28 cellular contexts compared by ENCODE assay signal in the genomic region with DNA sequence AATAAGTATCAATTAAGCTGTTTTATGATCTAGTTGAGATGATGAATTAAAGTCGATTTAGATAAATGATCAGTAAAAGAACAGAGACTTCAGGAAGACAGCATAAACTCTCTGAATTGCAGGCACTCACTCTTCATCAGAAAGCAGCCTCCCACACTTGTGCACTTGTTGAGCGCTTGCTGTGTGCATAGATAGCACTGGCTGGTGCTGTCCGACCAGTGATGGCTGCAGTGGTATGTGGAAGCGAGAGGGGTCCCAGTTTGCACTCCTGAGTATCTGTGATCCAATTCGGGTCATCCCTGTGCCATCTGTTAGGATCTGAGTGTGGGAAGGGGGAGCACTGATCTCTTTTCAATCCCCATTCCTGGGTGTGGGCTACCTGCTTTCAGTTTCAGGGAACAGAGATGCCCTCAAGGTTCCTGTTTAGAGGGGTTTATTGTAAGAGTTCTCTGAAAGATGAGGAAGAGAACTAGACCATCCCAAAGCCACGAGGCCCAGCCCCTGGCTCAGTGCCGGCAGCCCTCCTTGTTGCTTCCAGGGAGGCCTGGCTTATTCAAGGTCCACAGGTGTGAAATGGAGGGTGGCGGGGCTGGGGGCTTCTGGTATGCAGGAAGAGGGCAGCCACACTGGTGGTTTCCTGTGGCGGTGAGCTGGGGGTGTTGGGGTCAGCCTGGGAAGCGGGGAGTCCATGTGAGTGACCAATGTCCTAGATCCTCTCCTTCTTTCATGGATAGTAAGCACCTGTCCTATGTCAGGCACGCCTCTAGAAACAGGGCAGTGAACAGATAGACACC.
DNase-seq lines count a peak whose midpoint lies in the region; ATAC-seq and TF ChIP-seq lines count a peak whose summit lies in the region.
"Had no signal": no experiment of that assay in that cellular context is flagged by ENCODE, and none has a peak within 500 bp of the region (broad histone marks: within the 10 kb centered on the region; RNA-seq: fewer than 3 reads in every experiment).

No MANE protein-coding gene starts in this region.

- H3K9me3 ChIP-seq in MM.1S (replicated peaks; ENCODE audit: insufficient read depth, low read length) (no peaks in the 10 kb centered on the region), testis (no peaks in the 10 kb centered on the region)
- H3K9me3 ChIP-seq: adrenal gland, BE2C, ovary, SJSA1 had no signal

- H3K36me3 Mint-ChIP-seq in nephron (ENCODE audit: low read depth) = peaks cover 11% of the 10 kb centered on the region
- H3K36me3 Mint-ChIP-seq: activated naive CD4-positive, alpha-beta T cell treated with anti-CD3 and anti-CD28 coated beads, Interleukin-2, amount 10 ng/mL, durations not matched to agents 7 days and 5 days had no signal

- 79 to 80% methylated on average over 11 of the region's 11 CpGs for WGBS in testis, 2 donors

- H2AFZ ChIP-seq in MM.1S (ENCODE audit: low read length) = no peak overlapping the region

- peaks cover 26% of the 10 kb centered on the region for H3K9me3 Mint-ChIP-seq in nephron
- H3K9me3 Mint-ChIP-seq: activated naive CD4-positive, alpha-beta T cell treated with anti-CD3 and anti-CD28 coated beads, Interleukin-2, amount 10 ng/mL, durations not matched to agents 7 days and 5 days had no signal

- H3K4me1 Mint-ChIP-seq in nephron = peaks cover 52% of the 10 kb centered on the region
- H3K4me1 Mint-ChIP-seq: activated CD4-positive, alpha-beta T cell treated with anti-CD3 and anti-CD28 coated beads for 36 hours; activated naive CD4-positive, alpha-beta T cell treated with anti-CD3 and anti-CD28 coated beads, Interleukin-2, amount 10 ng/mL, durations not matched to agents 7 days and 5 days; naive thymus-derived CD8-positive, alpha-beta T cell had no signal

- H3K27ac ChIP-seq in MM.1S (ENCODE audit: low read length) (peak overlapping the region; percentile 96), cingulate gyrus (ENCODE audit: low read depth, low read length) (peak overlapping the region; percentile 29), testis (peak overlapping the region; percentile 75 to 85), brain microvascular endothelial cell (no peak overlapping the region)
- H3K27ac ChIP-seq: HL-60, ovary, SJSA1, VCaP had no signal

- intact Hi-C loops in testis (cut with DNase I; ENCODE audit: low total_unique reads) = no loop called here

- H3K27me3 Mint-ChIP-seq in nephron (ENCODE audit: low read depth) = peaks cover 3% of the 10 kb centered on the region
- H3K27me3 Mint-ChIP-seq: activated CD4-positive, alpha-beta T cell treated with anti-CD3 and anti-CD28 coated beads for 36 hours had no signal

- H3K4me3 ChIP-seq in MM.1S (ENCODE audit: low read length) (no peak overlapping the region), testis (no peak overlapping the region), brain microvascular endothelial cell (ENCODE audit: low read depth, low read length) (no peak overlapping the region)
- H3K4me3 ChIP-seq: adrenal gland, ovary, SJSA1, spleen, stomach, tibial nerve had no signal

- H3K9ac ChIP-seq in MM.1S (ENCODE audit: low read length) = peak overlapping the region; percentile 28; the same call in 1 of the 2 replicates

- no peak for ATAC-seq in HG03108 (IDR thresholded peaks at IDR 0.05; ENCODE audit: unreplicated experiment)
- ATAC-seq: activated CD4-positive, alpha-beta T cell treated with anti-CD3 and anti-CD28 coated beads for 36 hours; activated CD8-positive, alpha-beta T cell treated with anti-CD3 and anti-CD28 coated beads, Interleukin-2, amount 10 ng/mL, durations not matched to agents 7 days and 5 days; naive thymus-derived CD8-positive, alpha-beta T cell had no signal

- no peak for TF ChIP-seq CTCF in MM.1S (IDR thresholded peaks at IDR 0.05; ENCODE audit: low read length)
- TF ChIP-seq CTCF in nephron (IDR thresholded peaks at IDR 0.05; ENCODE audit: unreplicated experiment in 3 of 3) = no peak
- no peak for TF ChIP-seq CTCF in testis (IDR thresholded peaks at IDR 0.05)
- TF ChIP-seq CTCF in brain microvascular endothelial cell (IDR thresholded peaks at IDR 0.05; ENCODE audit: low read depth, low read length, missing control alignments) = no peak

- 0 out of 2 replicates have a peak overlapping the region, but pooled peaks have one; percentile 49 for H3K4me2 ChIP-seq in MM.1S (ENCODE audit: low read depth, low read length)

- no peaks in the 10 kb centered on the region for H3K9me2 ChIP-seq in MM.1S (replicated peaks; ENCODE audit: insufficient read depth, low read length)

- no peaks in the 10 kb centered on the region for H4K20me1 ChIP-seq in MM.1S (ENCODE audit: insufficient read depth, low read length)

- no peaks in the 10 kb centered on the region for H3K79me2 ChIP-seq in MM.1S (ENCODE audit: low read length)

- H3K4me1 ChIP-seq in MM.1S (ENCODE audit: low read length) (peaks cover 73% of the 10 kb centered on the region), testis (peaks cover 35% of the 10 kb centered on the region)
- H3K4me1 ChIP-seq: BE2C, SJSA1, spleen had no signal

- no peaks in the 10 kb centered on the region for H3K27me3 ChIP-seq in MM.1S (replicated peaks; ENCODE audit: insufficient read depth, low read length)
- H3K27me3 ChIP-seq in testis = no peaks in the 10 kb centered on the region
- no peaks in the 10 kb centered on the region for H3K27me3 ChIP-seq in brain microvascular endothelial cell (replicated peaks)
- H3K27me3 ChIP-seq: adrenal gland, BE2C, ovary, stomach, tibial nerve had no signal

- TF ChIP-seq POLR2A in testis (IDR thresholded peaks at IDR 0.05) = no peak

- no peak for DNase-seq in MM.1S
- no peak for DNase-seq in testis
- no peak for DNase-seq in KBM-7
- no peak for DNase-seq in brain microvascular endothelial cell
- no peak for DNase-seq in NCI-H187 (lab: John Stamatoyannopoulos, UW)
- DNase-seq: activated CD4-positive, alpha-beta T cell treated with anti-CD3 and anti-CD28 coated beads for 36 hours; activated CD8-positive, alpha-beta T cell treated with anti-CD3 and anti-CD28 coated beads, Interleukin-2, amount 10 ng/mL, durations not matched to agents 7 days and 5 days; activated naive CD4-positive, alpha-beta T cell treated with anti-CD3 and anti-CD28 coated beads, Interleukin-2, amount 10 ng/mL, durations not matched to agents 7 days and 5 days; DMS 273 treated with DMSO at 0.1 percent for 48 hours; effector CD4-positive, alpha-beta T cell; naive thymus-derived CD8-positive, alpha-beta T cell; NCI-H226; NCI-H748 treated with DMSO at 0.1 percent for 48 hours; spleen; stimulated activated CD4-positive, alpha-beta T cell treated with anti-CD3 and anti-CD28 coated beads, Interleukin-2, amount 100 ng/mL, for 24 hours; stimulated activated CD8-positive, alpha-beta memory T cell treated with anti-CD3 and anti-CD28 coated beads, Interleukin-4, amount 100 ng/mL, for 48 hours; stomach; T1000 had no signal

- H3F3A ChIP-seq in MM.1S (ENCODE audit: insufficient read depth, low read length) = peaks cover 34% of the 10 kb centered on the region

- H3K27ac Mint-ChIP-seq in nephron = peak overlapping the region; percentile 92 to 97 (median 94)
- H3K27ac Mint-ChIP-seq: activated CD4-positive, alpha-beta T cell treated with anti-CD3 and anti-CD28 coated beads for 36 hours; activated CD8-positive, alpha-beta T cell treated with anti-CD3 and anti-CD28 coated beads, Interleukin-2, amount 10 ng/mL, durations not matched to agents 7 days and 5 days; activated naive CD4-positive, alpha-beta T cell treated with anti-CD3 and anti-CD28 coated beads, Interleukin-2, amount 10 ng/mL, durations not matched to agents 7 days and 5 days; naive thymus-derived CD8-positive, alpha-beta T cell had no signal

- in situ Hi-C loops in KBM-7 (cut with MboI; ENCODE audit: low pct_unique_long_range_greater_than_20kb, low sequenced_read_pairs) = no loop called here
- in situ Hi-C loops in brain microvascular endothelial cell (cut with HindIII; ENCODE audit: low pct_ligation_motif_present, low sequenced_read_pairs) = no loop called here

- H3K36me3 ChIP-seq in MM.1S (replicated peaks; ENCODE audit: insufficient read depth, low read length) (no peaks in the 10 kb centered on the region), testis (ENCODE audit: low read depth, missing control alignments) (no peaks in the 10 kb centered on the region), brain microvascular endothelial cell (replicated peaks) (no peaks in the 10 kb centered on the region)
- H3K36me3 ChIP-seq: adrenal gland, BE2C, ovary, SJSA1, spleen, stomach, tibial nerve had no signal

- H3K4me3 Mint-ChIP-seq in nephron = peak overlapping the region in 2 of 3 experiments; percentile 41 to 71
- H3K4me3 Mint-ChIP-seq: activated CD4-positive, alpha-beta T cell treated with anti-CD3 and anti-CD28 coated beads for 36 hours; activated CD8-positive, alpha-beta T cell treated with anti-CD3 and anti-CD28 coated beads, Interleukin-2, amount 10 ng/mL, durations not matched to agents 7 days and 5 days; activated naive CD4-positive, alpha-beta T cell treated with anti-CD3 and anti-CD28 coated beads, Interleukin-2, amount 10 ng/mL, durations not matched to agents 7 days and 5 days; naive thymus-derived CD8-positive, alpha-beta T cell had no signal
